Comparison of ENCODE assay signal across 1 cellular context in the genomic region with DNA sequence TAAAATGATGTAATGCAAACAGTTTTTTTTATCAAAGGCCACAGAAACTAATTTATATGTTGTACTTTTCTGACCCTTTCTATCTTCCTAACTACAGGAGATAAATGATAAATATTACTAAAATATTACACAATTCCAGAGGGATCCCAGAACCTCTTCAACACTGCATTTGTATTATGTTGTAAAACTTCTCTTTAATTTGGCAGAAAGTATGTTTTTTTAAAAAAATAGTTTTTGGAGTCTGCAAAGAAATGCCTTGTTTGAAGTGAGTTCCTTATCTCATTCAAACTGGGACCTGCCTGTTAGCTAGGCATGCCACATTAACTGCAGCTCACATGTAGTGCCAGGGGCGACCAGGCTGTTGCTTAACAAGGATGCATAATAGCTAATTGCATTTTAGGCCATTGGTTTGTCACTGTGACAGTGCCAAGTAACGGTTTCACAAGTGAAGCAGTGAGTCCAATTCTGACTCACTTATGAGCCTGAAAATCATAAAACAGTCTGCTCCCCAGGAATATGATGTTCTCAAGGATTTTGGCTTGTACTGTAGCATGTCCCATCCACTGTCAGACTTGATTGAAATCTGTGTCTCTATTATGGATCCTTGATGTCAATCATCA.
TF ChIP-seq lines count a peak whose summit lies in the region.

No MANE protein-coding gene starts in this region.

TF ChIP-seq in GM23338, 12 proteins besides CTCF, POLR2A, EP300 and RAD21 (continued from another document):
- TF ChIP-seq, protein P1, sequence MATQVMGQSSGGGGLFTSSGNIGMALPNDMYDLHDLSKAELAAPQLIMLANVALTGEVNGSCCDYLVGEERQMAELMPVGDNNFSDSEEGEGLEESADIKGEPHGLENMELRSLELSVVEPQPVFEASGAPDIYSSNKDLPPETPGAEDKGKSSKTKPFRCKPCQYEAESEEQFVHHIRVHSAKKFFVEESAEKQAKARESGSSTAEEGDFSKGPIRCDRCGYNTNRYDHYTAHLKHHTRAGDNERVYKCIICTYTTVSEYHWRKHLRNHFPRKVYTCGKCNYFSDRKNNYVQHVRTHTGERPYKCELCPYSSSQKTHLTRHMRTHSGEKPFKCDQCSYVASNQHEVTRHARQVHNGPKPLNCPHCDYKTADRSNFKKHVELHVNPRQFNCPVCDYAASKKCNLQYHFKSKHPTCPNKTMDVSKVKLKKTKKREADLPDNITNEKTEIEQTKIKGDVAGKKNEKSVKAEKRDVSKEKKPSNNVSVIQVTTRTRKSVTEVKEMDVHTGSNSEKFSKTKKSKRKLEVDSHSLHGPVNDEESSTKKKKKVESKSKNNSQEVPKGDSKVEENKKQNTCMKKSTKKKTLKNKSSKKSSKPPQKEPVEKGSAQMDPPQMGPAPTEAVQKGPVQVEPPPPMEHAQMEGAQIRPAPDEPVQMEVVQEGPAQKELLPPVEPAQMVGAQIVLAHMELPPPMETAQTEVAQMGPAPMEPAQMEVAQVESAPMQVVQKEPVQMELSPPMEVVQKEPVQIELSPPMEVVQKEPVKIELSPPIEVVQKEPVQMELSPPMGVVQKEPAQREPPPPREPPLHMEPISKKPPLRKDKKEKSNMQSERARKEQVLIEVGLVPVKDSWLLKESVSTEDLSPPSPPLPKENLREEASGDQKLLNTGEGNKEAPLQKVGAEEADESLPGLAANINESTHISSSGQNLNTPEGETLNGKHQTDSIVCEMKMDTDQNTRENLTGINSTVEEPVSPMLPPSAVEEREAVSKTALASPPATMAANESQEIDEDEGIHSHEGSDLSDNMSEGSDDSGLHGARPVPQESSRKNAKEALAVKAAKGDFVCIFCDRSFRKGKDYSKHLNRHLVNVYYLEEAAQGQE (IDR thresholded peaks at IDR 0.05; ENCODE audit: unreplicated experiment): no peak
- TF ChIP-seq ZNF114 (CRISPR knock-in tag; IDR thresholded peaks at IDR 0.05) (no peak), NANOG (IDR thresholded peaks at IDR 0.05; ENCODE audit: borderline replicate concordance) (no peak), ZNF462 (CRISPR knock-in tag; IDR thresholded peaks at IDR 0.05) (no peak), ETS1 (IDR thresholded peaks at IDR 0.05) (no peak)
